ENCODE assay signal across 16 cellular contexts in genomic region chr4:52372747-52373146, GRCh38.
DNase-seq lines count a peak whose midpoint lies in the region; ATAC-seq, FAIRE-seq and TF ChIP-seq lines count a peak whose summit lies in the region.
"Had no signal": no experiment of that assay in that cellular context is flagged by ENCODE, and none has a peak within 500 bp of the region (broad histone marks: within the 10 kb centered on the region; RNA-seq: fewer than 3 reads in every experiment).

No MANE protein-coding gene starts in this region.

- CTCF ChIA-PET in HEK293 (lab: Yijun Ruan, JAX) (interaction anchor here (1.0 kb wide), 1 partner anchor 172 kb away, joined by 4 read pairs; no protein-coding TSS in a partner anchor), H1 (lab: Charles Lee; ENCODE audit: partially characterized antibody) (interaction anchor here (5.4 kb wide), 1 partner anchor 610 kb away, joined by 44 read pairs; no protein-coding TSS in a partner anchor)

- WGBS in H1 (ENCODE audit: extremely low coverage in 1 of 2, insufficient coverage in 1 of 2, insufficient read length in 1 of 2, insufficient replicate concordance in 2 of 2, low coverage in 1 of 2, low lambda C conversion rate in 2 of 2, missing lambda C conversion rate in 1 of 2), 2 experiments, result 87% methylated on average over 3 of the region's 3 CpGs; no CpG with 5 or more reads in 1 of the 2 experiments

- no peak overlapping the region for H3K27ac ChIP-seq in BLaER1
- H3K27ac ChIP-seq in BLaER1 treated with 17β-estradiol and CSF1 and Interleukin-3, amounts not matched to agents 10 nM and 100 nM, result no peak overlapping the region
- no peak overlapping the region for H3K27ac ChIP-seq in HEK293 (ENCODE audit: extremely low read depth, low read depth, low read length)
- no peak overlapping the region for H3K27ac ChIP-seq in H1 (ENCODE audit: low read depth, low read length)
- H3K27ac ChIP-seq in effector memory CD4-positive, alpha-beta T cell (ENCODE audit: insufficient read depth, low read length, poor library complexity, severe bottlenecking), result no peak overlapping the region
- H3K27ac ChIP-seq: A549, KMS-11 had no signal

- no peak overlapping the region for H3K14ac ChIP-seq in H1 (ENCODE audit: insufficient read length)

- no peak overlapping the region for H4K8ac ChIP-seq in H1 (ENCODE audit: extremely low read depth, insufficient read depth, low read length)

- H2BK15ac ChIP-seq in H1 (ENCODE audit: low read length), result no peak overlapping the region

- POLR2A ChIA-PET in HEK293 (lab: Yijun Ruan, JAX), result no interaction called here
- POLR2A ChIA-PET in H1 (lab: Charles Lee; ENCODE audit: partially characterized antibody), result no interaction called here

- ATAC-seq in SK-N-SH treated with all-trans-retinoic acid at 6 μM for 48 hours, result no peak
- ATAC-seq: A549, HCT116 had no signal

- H2BK20ac ChIP-seq in H1 (ENCODE audit: low read length), result no peak overlapping the region

- H2BK5ac ChIP-seq in H1 (ENCODE audit: low read depth, low read length), result no peak overlapping the region

- H3K4me2 ChIP-seq in BLaER1, result peak overlapping the region; percentile 62
- H3K4me2 ChIP-seq in BLaER1 treated with 17β-estradiol and CSF1 and Interleukin-3, amounts not matched to agents 10 nM and 100 nM, result peak overlapping the region in 8 of 11 experiments; percentile 5 to 58 (median 43); a peak in 15 of 22 replicates
- no peak overlapping the region for H3K4me2 ChIP-seq in H1 (ENCODE audit: insufficient read depth in 1 of 2, low read depth in 2 of 2, low read length in 2 of 2)
- H3K4me2 ChIP-seq: A549, KMS-11 had no signal

- no peaks in the 10 kb centered on the region for H4K20me1 ChIP-seq in BLaER1
- no peaks in the 10 kb centered on the region for H4K20me1 ChIP-seq in BLaER1 treated with 17β-estradiol and CSF1 and Interleukin-3, amounts not matched to agents 10 nM and 100 nM
- H4K20me1 ChIP-seq in H1 (replicated peaks in 1 of 2; ENCODE audit: control insufficient read depth in 1 of 2, insufficient read depth in 2 of 2, low read length in 2 of 2), result peaks cover 0 to 1% of the 10 kb centered on the region in 2 experiments

- H3K9me3 ChIP-seq in BLaER1 (no peaks in the 10 kb centered on the region), HEK293 (ENCODE audit: control insufficient read depth, insufficient read depth, low read depth, low read length) (no peaks in the 10 kb centered on the region), H1 (ENCODE audit: insufficient read depth in 2 of 2, low read depth in 1 of 2, low read length in 1 of 2) (no peaks in the 10 kb centered on the region)
- H3K9me3 ChIP-seq in BLaER1 treated with 17β-estradiol and CSF1 and Interleukin-3, amounts not matched to agents 10 nM and 100 nM (replicated peaks in 1 of 11), result no peaks in the 10 kb centered on the region
- no peaks in the 10 kb centered on the region for H3K9me3 ChIP-seq in effector memory CD4-positive, alpha-beta T cell (ENCODE audit: control insufficient read depth, low read length)
- H3K9me3 ChIP-seq: A549, BE2C had no signal

- no peak overlapping the region for H3K23ac ChIP-seq in H1 (ENCODE audit: insufficient read length)

- H4K91ac ChIP-seq in H1 (replicated peaks; ENCODE audit: insufficient read length, low read length), result no peak overlapping the region

- H3K4ac ChIP-seq in H1 (replicated peaks; ENCODE audit: insufficient read length, low read depth, low read length), result no peak overlapping the region

- no peak overlapping the region for H2BK12ac ChIP-seq in H1 (ENCODE audit: low read depth, low read length)

- H3K18ac ChIP-seq in H1 (ENCODE audit: extremely low read depth, low read length), result no peak overlapping the region

- H2AFZ ChIP-seq in H1 (ENCODE audit: low read length), result 0 out of 2 replicates have a peak overlapping the region, but pooled peaks have one; percentile 12

- no peak for TF ChIP-seq CTCF in HEK293 (tag by site-specific recombination; IDR thresholded peaks at IDR 0.05)
- TF ChIP-seq CTCF in H1 (IDR thresholded peaks at IDR 0.05; ENCODE audit: control extremely low read depth in 1 of 3, insufficient read depth in 1 of 3, low read depth in 1 of 3, low read length in 3 of 3), result no peak

- DNase-seq in H1 (ENCODE audit: low read depth in 1 of 2, low spot score in 2 of 2), result no peak
- DNase-seq in effector memory CD4-positive, alpha-beta T cell, result no peak
- no peak for DNase-seq in putamen (ENCODE audit: low spot score)
- DNase-seq: BE2C; CD8-positive, alpha-beta memory T cell; DND-41; GF-D8 had no signal

- no peaks in the 10 kb centered on the region for H3K23me2 ChIP-seq in H1 (ENCODE audit: low read depth, low read length)

- H3K79me2 ChIP-seq in H1 (ENCODE audit: control insufficient read depth in 1 of 2, insufficient read depth in 2 of 2, low read length in 2 of 2), result no peaks in the 10 kb centered on the region

- H2BK120ac ChIP-seq in H1 (replicated peaks; ENCODE audit: low read depth, low read length), result no peak overlapping the region

- H3K4me1 ChIP-seq in BLaER1 (peaks cover 76% of the 10 kb centered on the region), HEK293 (ENCODE audit: control insufficient read depth, insufficient read depth, low read length) (no peaks in the 10 kb centered on the region; the same call in 1 of the 2 replicates), H1 (replicated peaks in 1 of 4; ENCODE audit: control insufficient read depth in 3 of 4, insufficient read depth in 4 of 4, low read length in 3 of 4) (peaks cover 4 to 5% (median 4%) of the 10 kb centered on the region in 4 experiments)
- peaks cover 0 to 80% (median 52%) of the 10 kb centered on the region in 10 experiments; a peak in 16 of 20 replicates for H3K4me1 ChIP-seq in BLaER1 treated with 17β-estradiol and CSF1 and Interleukin-3, amounts not matched to agents 10 nM and 100 nM
- no peaks in the 10 kb centered on the region for H3K4me1 ChIP-seq in effector memory CD4-positive, alpha-beta T cell (ENCODE audit: control insufficient read depth, insufficient read depth, low read length, poor library complexity, severe bottlenecking)
- H3K4me1 ChIP-seq: A549, BE2C had no signal

- H3K27me3 ChIP-seq in BLaER1 (no peaks in the 10 kb centered on the region), H1 (replicated peaks in 1 of 4; ENCODE audit: control insufficient read depth in 3 of 4, extremely low read depth in 1 of 4, insufficient read depth in 3 of 4, low read length in 3 of 4) (no peaks in the 10 kb centered on the region)
- H3K27me3 ChIP-seq in BLaER1 treated with 17β-estradiol and CSF1 and Interleukin-3, amounts not matched to agents 10 nM and 100 nM, result no peaks in the 10 kb centered on the region
- H3K27me3 ChIP-seq in effector memory CD4-positive, alpha-beta T cell (replicated peaks; ENCODE audit: control insufficient read depth, insufficient read depth, low read length, poor library complexity, severe bottlenecking), result no peaks in the 10 kb centered on the region
- H3K27me3 ChIP-seq: BE2C had no signal

- H3K9ac ChIP-seq in BLaER1 (peak overlapping the region; percentile 28; the same call in 1 of the 2 replicates), H1 (replicated peaks in 1 of 4; ENCODE audit: extremely low read depth in 1 of 4, low read depth in 3 of 4, low read length in 3 of 4) (no peak overlapping the region)
- H3K9ac ChIP-seq in BLaER1 treated with 17β-estradiol and CSF1 and Interleukin-3, amounts not matched to agents 10 nM and 100 nM, result no peak overlapping the region
- H3K9ac ChIP-seq: KMS-11 had no signal

- H4K5ac ChIP-seq in H1 (ENCODE audit: insufficient read length, low read depth, low read length), result no peak overlapping the region

- no peak overlapping the region for H3K56ac ChIP-seq in H1 (replicated peaks; ENCODE audit: insufficient read length, low read depth, low read length)

- H2AK5ac ChIP-seq in H1 (ENCODE audit: low read depth, low read length), result no peak overlapping the region

- no peak for TF ChIP-seq RAD21 in H1 (IDR thresholded peaks at IDR 0.05 in 1 of 2, conservative IDR thresholded peaks at IDR 0.05 in 1 of 2; ENCODE audit: low read depth in 2 of 2, low read length in 2 of 2)

- no peak for FAIRE-seq in H1 (lab: Jason Lieb, UNC)
- FAIRE-seq: A549, GM19239, H54 had no signal

- no peak for TF ChIP-seq EP300 in H1 (IDR thresholded peaks at IDR 0.05; ENCODE audit: borderline replicate concordance in 1 of 2, low read depth in 2 of 2, low read length in 2 of 2)

- no peak overlapping the region for H3K4me3 ChIP-seq in BLaER1
- H3K4me3 ChIP-seq in BLaER1 treated with 17β-estradiol and CSF1 and Interleukin-3, amounts not matched to agents 10 nM and 100 nM, result no peak overlapping the region
- no peak overlapping the region for H3K4me3 ChIP-seq in HEK293 (ENCODE audit: low read depth, low read length)
- H3K4me3 ChIP-seq in H1 (ENCODE audit: extremely low read depth in 1 of 4, insufficient read depth in 2 of 4, low read depth in 3 of 4, low read length in 4 of 4), result no peak overlapping the region
- H3K4me3 ChIP-seq in effector memory CD4-positive, alpha-beta T cell (ENCODE audit: insufficient read depth, low read depth, low read length, poor library complexity, severe bottlenecking), result no peak overlapping the region
- H3K4me3 ChIP-seq: A549 had no signal

- no peaks in the 10 kb centered on the region for H3K79me1 ChIP-seq in H1 (ENCODE audit: low read depth, low read length)

- no peak for TF ChIP-seq POLR2A in H1 (IDR thresholded peaks at IDR 0.05; ENCODE audit: control extremely low read depth in 1 of 2, low read depth in 2 of 2, low read length in 2 of 2)

- H3K36me3 ChIP-seq in BLaER1 (no peaks in the 10 kb centered on the region), HEK293 (ENCODE audit: control insufficient read depth in 2 of 2, insufficient read depth in 1 of 2, low read length in 2 of 2) (no peaks in the 10 kb centered on the region), H1 (ENCODE audit: control insufficient read depth in 2 of 4, insufficient read depth in 4 of 4, low read length in 3 of 4) (no peaks in the 10 kb centered on the region)
- H3K36me3 ChIP-seq in BLaER1 treated with 17β-estradiol and CSF1 and Interleukin-3, amounts not matched to agents 10 nM and 100 nM, result no peaks in the 10 kb centered on the region
- H3K36me3 ChIP-seq in effector memory CD4-positive, alpha-beta T cell (ENCODE audit: control insufficient read depth, insufficient read depth, low read length), result no peaks in the 10 kb centered on the region
- H3K36me3 ChIP-seq: BE2C had no signal

TF ChIP-seq in HEK293, 187 proteins besides CTCF, POLR2A, EP300 and RAD21 (continues in another document):
- TF ChIP-seq GFI1B (tag by site-specific recombination; IDR thresholded peaks at IDR 0.05) (no peak), ZNF335 (tag by site-specific recombination; conservative IDR thresholded peaks at IDR 0.05) (peak; percentile 28; the same call in 1 of the 2 replicates)

TF ChIP-seq in H1, 55 proteins besides CTCF, POLR2A, EP300 and RAD21:
- no peak for TF ChIP-seq TAF1 (IDR thresholded peaks at IDR 0.05; ENCODE audit: low read depth, low read length)
- no peak for TF ChIP-seq KDM4A (IDR thresholded peaks at IDR 0.05; ENCODE audit: low read depth, low read length, severe bottlenecking)
- no peak for TF ChIP-seq SAP30 (IDR thresholded peaks at IDR 0.05; ENCODE audit: insufficient read depth, insufficient replicate concordance, low read length)
TF ChIP-seq in H1: peak in this region for 0.

TF ChIP-seq in SK-N-SH treated with all-trans-retinoic acid at 6 μM for 48 hours, 23 proteins besides CTCF, POLR2A, EP300 and RAD21 (continues in another document):
- TF ChIP-seq PPARA (CRISPR knock-in tag; IDR thresholded peaks at IDR 0.05; ENCODE audit: borderline replicate concordance) (no peak), RARB (CRISPR knock-in tag; IDR thresholded peaks at IDR 0.05) (no peak), TCF4 (CRISPR knock-in tag; IDR thresholded peaks at IDR 0.05; ENCODE audit: borderline replicate concordance) (no peak)

Comparison
In these comparisons a context has a peak if more than half of its experiments do, and no peak if none do; other contexts are left out.
1. H3K4me2 ChIP-seq: peak in BLaER1 (single experiment) and BLaER1 treated with 17β-estradiol and CSF1 and Interleukin-3, amounts not matched to agents 10 nM and 100 nM (8 of 11); none in H1 (0 of 2).